In genomic region chr12:57175428-57176138, GRCh38 we compare ENCODE assay signal across 8 cellular contexts. TPM values are rescaled to one million over a fixed set of nuclear protein-coding genes. Genes with fewer than 3 reads are reported as not detected.
DNase-seq lines count a peak whose midpoint lies in the region; ATAC-seq and TF ChIP-seq lines count a peak whose summit lies in the region.

No MANE protein-coding gene starts in this region.

- no peaks in the 10 kb centered on the region for H3K36me3 ChIP-seq in OCI-LY7 (ENCODE audit: insufficient read depth, low read length)

- DNase-seq in CD14-positive monocyte (ENCODE audit: low spot score) (peak; percentile 78), HuH-7.5 (ENCODE audit: low spot score) (peak; percentile 84), OCI-LY7 (ENCODE audit: low spot score) (peak; percentile 21), globus pallidus (ENCODE audit: low spot score) (peak; percentile 71), pons (ENCODE audit: low spot score) (peak; percentile 67), GM19240 (ENCODE audit: insufficient read length, low spot score) (no peak)
- DNase-seq in activated effector memory CD4-positive, alpha-beta T cell treated with anti-CD3 and anti-CD28 coated beads, Interleukin-2, amount 50 U/mL, for 16 hours: peak; percentile 81

- peaks cover 3 to 7% (median 7%) of the 10 kb centered on the region in 3 donors for H3K27me3 Mint-ChIP-seq in CD14-positive monocyte (ENCODE audit: low read depth in 3 of 3)

- H3K9me3 ChIP-seq in OCI-LY7 (ENCODE audit: low read length): no peaks in the 10 kb centered on the region

- POLR2A ChIA-PET in OCI-LY7 (lab: Charles Lee): interaction anchor here (0.6 to 0.7 kb wide), 2 partner anchors 12 to 1094 kb away, joined by 3 read pairs; no protein-coding TSS in a partner anchor

- BruUV-seq in OCI-LY7 (replicated peaks; lab: Mats Ljungman, UMichigan): no TSS peak

- H3K27ac Mint-ChIP-seq in CD14-positive monocyte: peak overlapping the region in 4 of 7 donors; percentile 10 to 80 (median 48)

- peaks cover 0 to 4% (median 0%) of the 10 kb centered on the region in 7 donors for H3K9me3 Mint-ChIP-seq in CD14-positive monocyte

- H3K4me1 Mint-ChIP-seq in CD14-positive monocyte: peaks cover 12% of the 10 kb centered on the region

- H2AFZ ChIP-seq in OCI-LY7 (ENCODE audit: low read length): no peak overlapping the region

- H3K4me1 ChIP-seq in OCI-LY7 (ENCODE audit: insufficient read depth, low read length, poor library complexity, severe bottlenecking): peaks cover 9% of the 10 kb centered on the region

- no peak for ATAC-seq in GM21367 (IDR thresholded peaks at IDR 0.05; ENCODE audit: unreplicated experiment)

- H3K4me3 Mint-ChIP-seq in CD14-positive monocyte: no peak overlapping the region

- H3K79me2 ChIP-seq in OCI-LY7 (ENCODE audit: insufficient read depth, low read depth, low read length): no peaks in the 10 kb centered on the region

- intact Hi-C loops in CD14-positive monocyte (cut with micrococcal nuclease): loop anchor here (1.0 to 5.0 kb wide), 2 partner anchors 51 to 108 kb away; no protein-coding TSS in a partner anchor
- intact Hi-C loops in OCI-LY7 (cut with micrococcal nuclease; ENCODE audit: unreplicated experiment): no loop called here

- CTCF ChIA-PET in OCI-LY7 (lab: Charles Lee; ENCODE audit: unreplicated experiment): no interaction called here

- H4K20me1 ChIP-seq in OCI-LY7 (ENCODE audit: insufficient read depth, low read length): no peaks in the 10 kb centered on the region

- H3K9me2 ChIP-seq in OCI-LY7 (ENCODE audit: insufficient read depth, low read length): no peaks in the 10 kb centered on the region

- no peak overlapping the region for H3K4me2 ChIP-seq in OCI-LY7 (ENCODE audit: low read length)

- no peak overlapping the region for H3K27ac ChIP-seq in OCI-LY7 (ENCODE audit: low read depth, low read length, poor library complexity, severe bottlenecking)

- peaks cover 94 to 100% of the 10 kb centered on the region in 2 donors for H3K36me3 Mint-ChIP-seq in CD14-positive monocyte

- H3K4me3 ChIP-seq in OCI-LY7 (ENCODE audit: low read depth, low read length, poor library complexity, severe bottlenecking): no peak overlapping the region

- peak; percentile 79 for TF ChIP-seq CTCF in CD14-positive monocyte (IDR thresholded peaks at IDR 0.05)
- TF ChIP-seq CTCF in OCI-LY7 (conservative IDR thresholded peaks at IDR 0.05; ENCODE audit: low read length): peak; percentile 75

RNA-seq across cellular contexts. Expression of gene LRP1-AS, which starts 28.2 kb away (rescaled TPM):
- 1 to 10 TPM in 1 of 2 donors, under 1 TPM in 1; 0.35 to 1.5 TPM for polyA plus RNA-seq in CD14-positive monocyte
- total RNA-seq in OCI-LY7 (2014; rRNA removed; shearing (Covaris generic)): not detected in 2 replicates
- not detected in 2 replicates for total RNA-seq in OCI-LY7 (2022)

RNA-seq across cellular contexts. Expression of gene NXPH4, which starts 41.0 kb away (rescaled TPM):
- polyA plus RNA-seq in CD14-positive monocyte: not detected
- total RNA-seq in OCI-LY7 (2014; rRNA removed; shearing (Covaris generic)): 4.7 and 5.3 TPM in 2 replicates
- 9.8 and 10.5 TPM in 2 replicates for total RNA-seq in OCI-LY7 (2022)

RNA-seq across cellular contexts. Expression of gene LRP1, which starts 47.3 kb away (rescaled TPM):
- polyA plus RNA-seq in CD14-positive monocyte: 10 to 100 TPM in 1 of 2 donors, 1 to 10 TPM in 1; 5.5 to 10.5 TPM
- 1.1 and 2.2 TPM in 2 replicates for total RNA-seq in OCI-LY7 (2014; rRNA removed; shearing (Covaris generic))
- 2.3 and 4.4 TPM in 2 replicates for total RNA-seq in OCI-LY7 (2022)

RNA-seq across cellular contexts. Expression of gene SHMT2, which starts 53.9 kb away (rescaled TPM):
- polyA plus RNA-seq in CD14-positive monocyte: 10 to 100 TPM; 36.8 to 39.8 TPM
- total RNA-seq in OCI-LY7 (2014; rRNA removed; shearing (Covaris generic)): 394 and 400 TPM in 2 replicates
- 415 and 438 TPM in 2 replicates for total RNA-seq in OCI-LY7 (2022)
